Comparison of ENCODE assay signal across 22 cellular contexts in genomic region chr2:204635478-204635877, GRCh38.
"Had no signal": no experiment of that assay in that cellular context is flagged by ENCODE, and none has a peak within 500 bp of the region (broad histone marks: within the 10 kb centered on the region; RNA-seq: fewer than 3 reads in every experiment).

No MANE protein-coding gene starts in this region.

- H3K4me1 ChIP-seq: left lung, psoas muscle, stomach, tibial artery had no signal

- H3K9me3 ChIP-seq: esophagus muscularis mucosa, left lung, ovary, psoas muscle, sigmoid colon, stomach, tibial artery had no signal

- H3K4me3 ChIP-seq: coronary artery, dorsolateral prefrontal cortex, esophagus muscularis mucosa, left lung, ovary, psoas muscle, sigmoid colon, stomach, tibial artery had no signal

- ATAC-seq: left lung; naive thymus-derived CD8-positive, alpha-beta T cell; psoas muscle; right cardiac atrium; stimulated activated effector memory CD8-positive, alpha-beta T cell treated with anti-CD3 and anti-CD28 coated beads, Interleukin-12 subunit alpha, Interleukin-12 subunit beta, amount 100 ng/mL, for 72 hours had no signal

- DNase-seq: dorsolateral prefrontal cortex; effector CD4-positive, alpha-beta T cell; head of caudate nucleus; kidney; left cardiac atrium; left lung; naive thymus-derived CD8-positive, alpha-beta T cell; nephron progenitor cell; nucleus accumbens; ovary; posterior cingulate gyrus; psoas muscle; right cardiac atrium; sigmoid colon; stimulated activated CD4-positive, alpha-beta T cell treated with anti-CD3 and anti-CD28 coated beads, Interleukin-2, amount 100 ng/mL, for 24 hours; stimulated activated CD4-positive, alpha-beta T cell treated with anti-CD3 and anti-CD28 coated beads, Interleukin-4, amount 100 ng/mL, for 24 hours; stimulated activated naive CD4-positive, alpha-beta T cell treated with Interleukin-2 at 50 U/mL for 16 hours; stomach; tibial artery had no signal

- H3K27me3 ChIP-seq: esophagus muscularis mucosa, left lung, ovary, sigmoid colon, stomach, tibial artery had no signal

- H3K36me3 ChIP-seq: esophagus muscularis mucosa, left lung, ovary, sigmoid colon, stomach, tibial artery had no signal

- H3K27ac ChIP-seq: coronary artery, dorsolateral prefrontal cortex, esophagus muscularis mucosa, left lung, ovary, psoas muscle, sigmoid colon, stomach, tibial artery had no signal
